In genomic region chr3:118332699-118333098, GRCh38 we compare ENCODE assay signal across 33 cellular contexts.
"Had no signal": no experiment of that assay in that cellular context is flagged by ENCODE, and none has a peak within 500 bp of the region (broad histone marks: within the 10 kb centered on the region; RNA-seq: fewer than 3 reads in every experiment).

No MANE protein-coding gene starts in this region.

- H3K36me3 ChIP-seq: adrenal gland, brain microvascular endothelial cell, breast epithelium had no signal

- H3K27me3 ChIP-seq: adrenal gland, body of pancreas, brain microvascular endothelial cell, breast epithelium had no signal

- H3K27ac ChIP-seq: adrenal gland, body of pancreas, brain microvascular endothelial cell, breast epithelium, VCaP had no signal

- H3K9me3 ChIP-seq: adrenal gland had no signal

- ATAC-seq: activated CD8-positive, alpha-beta T cell treated with anti-CD3 and anti-CD28 coated beads for 36 hours; activated naive CD4-positive, alpha-beta T cell treated with anti-CD3 and anti-CD28 coated beads, Interleukin-2, amount 50 U/mL, for 72 hours; activated T-cell treated with anti-CD3 and anti-CD28 coated beads, Interleukin-2, amount 50 U/mL, for 4 hours; activated T-cell treated with anti-CD3 and anti-CD28 coated beads, Interleukin-2, amount 50 U/mL, for 72 hours; activated T-helper 17 cell treated with anti-CD3 and anti-CD28 coated beads, Interleukin-2, amount 50 U/mL, for 72 hours; body of pancreas had no signal

- H3K4me3 ChIP-seq: adrenal gland, body of pancreas, breast epithelium had no signal

- H3K4me1 ChIP-seq: adrenal gland, body of pancreas, breast epithelium had no signal

- FAIRE-seq: astrocyte, TTC549 had no signal

- DNase-seq: activated B cell treated with CpG ODN at 0.5 μM for 24 hours; activated CD4-positive, alpha-beta memory T cell treated with anti-CD3 and anti-CD28 coated beads for 36 hours; activated CD4-positive, alpha-beta T cell treated with anti-CD3 and anti-CD28 coated beads for 4 hours; activated CD4-positive, alpha-beta T cell treated with anti-CD3 and anti-CD28 coated beads, Interleukin-2, amount 10 ng/mL, durations not matched to agents 24 days and 14 days; activated CD4-positive, alpha-beta T cell treated with anti-CD3 and anti-CD28 coated beads, Interleukin-2, amount 50 U/mL, for 1 hour; activated CD4-positive, alpha-beta T cell treated with anti-CD3 and anti-CD28 coated beads, Interleukin-2, amount 50 U/mL, for 4 hours; activated CD4-positive, CD25-positive, alpha-beta regulatory T cell treated with anti-CD3 and anti-CD28 coated beads, Interleukin-2, amount 50 U/mL, for 72 hours; activated CD8-positive, alpha-beta memory T cell treated with anti-CD3 and anti-CD28 coated beads, Interleukin-2, amount 50 U/mL, for 4 hours; activated CD8-positive, alpha-beta T cell treated with anti-CD3 and anti-CD28 coated beads for 36 hours; activated effector memory CD4-positive, alpha-beta T cell treated with anti-CD3 and anti-CD28 coated beads, Interleukin-2, amount 50 U/mL, for 16 hours; activated gamma-delta T cell treated with Interleukin-2 at 50 U/mL for 16 hours; activated naive CD4-positive, alpha-beta T cell; activated naive CD4-positive, alpha-beta T cell treated with anti-CD3 and anti-CD28 coated beads for 36 hours; activated naive CD4-positive, alpha-beta T cell treated with anti-CD3 and anti-CD28 coated beads, Interleukin-2, amount 50 U/mL, for 16 hours; activated naive CD8-positive, alpha-beta T cell treated with anti-CD3 and anti-CD28 coated beads for 36 hours; activated T-cell treated with anti-CD3 and anti-CD28 coated beads for 4 hours; activated T-cell treated with anti-CD3 and anti-CD28 coated beads, Interleukin-2, amount 50 U/mL, for 1 hour; activated T-cell treated with anti-CD3 and anti-CD28 coated beads, Interleukin-2, amount 50 U/mL, for 4 hours; activated T-cell treated with anti-CD3 and anti-CD28 coated beads, Interleukin-2, amount 50 U/mL, for 72 hours; adrenal gland; amniotic stem cell; aorta; body of pancreas; brain microvascular endothelial cell; central memory CD4-positive, alpha-beta T cell; T-helper 2 cell; T-helper 9 cell had no signal
